ENCODE assay signal across 8 cellular contexts in genomic region chr5:38193015-38193581, GRCh38.
DNase-seq lines count a peak whose midpoint lies in the region; ATAC-seq and TF ChIP-seq lines count a peak whose summit lies in the region.

No MANE protein-coding gene starts in this region.

- no peaks in the 10 kb centered on the region for H3K36me3 Mint-ChIP-seq in activated CD4-positive, alpha-beta memory T cell treated with anti-CD3 and anti-CD28 coated beads for 36 hours

- no peak overlapping the region for H4K91ac ChIP-seq in mesenchymal stem cell (ENCODE audit: low read length)

- TF ChIP-seq CTCF in GM12875 (IDR thresholded peaks at IDR 0.05; ENCODE audit: borderline replicate concordance, insufficient read depth, low read depth, low read length): peak; percentile 85

- no peaks in the 10 kb centered on the region for H3K4me1 ChIP-seq in mesenchymal stem cell (ENCODE audit: control insufficient read depth, insufficient read depth, low read depth, low read length)

- H3K14ac ChIP-seq in mesenchymal stem cell (ENCODE audit: low read length in 2 of 2): no peak overlapping the region

- H3K18ac ChIP-seq in mesenchymal stem cell (ENCODE audit: low read depth in 1 of 2, low read length in 2 of 2): no peak overlapping the region

- H3K27ac ChIP-seq in mesenchymal stem cell (ENCODE audit: low read length, poor library complexity, severe bottlenecking): no peak overlapping the region

- ATAC-seq in HG03520 (IDR thresholded peaks at IDR 0.05; ENCODE audit: unreplicated experiment): peak; percentile 67
- no peak for ATAC-seq in HG02623 (IDR thresholded peaks at IDR 0.05; ENCODE audit: unreplicated experiment)

- no peak overlapping the region for H2BK5ac ChIP-seq in mesenchymal stem cell (ENCODE audit: low read depth, low read length, poor library complexity, severe bottlenecking)

- no peak overlapping the region for H3K4ac ChIP-seq in mesenchymal stem cell (ENCODE audit: low read depth in 1 of 2, low read length in 2 of 2)

- no peaks in the 10 kb centered on the region for H3K79me1 ChIP-seq in mesenchymal stem cell (replicated peaks; ENCODE audit: low read length, poor library complexity, severe bottlenecking)

- H2AK5ac ChIP-seq in mesenchymal stem cell (ENCODE audit: low read length, severe bottlenecking): no peak overlapping the region

- 23% methylated on average over 12 of the region's 13 CpGs for WGBS in mesenchymal stem cell

- peaks cover 60 to 80% of the 10 kb centered on the region in 2 experiments for H3K27me3 ChIP-seq in mesenchymal stem cell (ENCODE audit: control insufficient read depth in 1 of 2, insufficient read depth in 1 of 2, low read length in 2 of 2)

- H3K4me3 ChIP-seq in GM12875 (ENCODE audit: low read depth, low read length) (no peak overlapping the region), mesenchymal stem cell (ENCODE audit: insufficient read depth in 1 of 2, low read depth in 1 of 2, low read length in 2 of 2) (no peak overlapping the region)

- no peak overlapping the region for H2BK15ac ChIP-seq in mesenchymal stem cell (ENCODE audit: low read depth, poor library complexity, severe bottlenecking)

- H3K4me3 Mint-ChIP-seq in activated CD4-positive, alpha-beta memory T cell treated with anti-CD3 and anti-CD28 coated beads for 36 hours: no peak overlapping the region

- DNase-seq in NCI-H774 (lab: John Stamatoyannopoulos, UW) (peak; percentile 62), mesenchymal stem cell (peak; percentile 61)
- peak; percentile 74 for DNase-seq in activated CD4-positive, alpha-beta memory T cell treated with anti-CD3 and anti-CD28 coated beads for 36 hours
- DNase-seq in effector CD8-positive, alpha-beta T cell (lab: John Stamatoyannopoulos, UW): peak; percentile 10
- peak; percentile 21 to 31 for DNase-seq in stimulated activated CD8-positive, alpha-beta memory T cell treated with anti-CD3 and anti-CD28 coated beads, Interleukin-2, amount 100 ng/mL, for 1 hour (ENCODE audit: low read depth in 2 of 2)

- H3K9ac ChIP-seq in mesenchymal stem cell (ENCODE audit: low read length): no peak overlapping the region

- CTCF ChIA-PET in activated CD4-positive, alpha-beta memory T cell treated with anti-CD3 and anti-CD28 coated beads for 36 hours (lab: Charles Lee): interaction anchor here (0.6 to 4.4 kb wide), 16 partner anchors 9 to 1037 kb away, joined by 3 to 34 read pairs (median 4); no protein-coding TSS in a partner anchor

- no peak overlapping the region for H2BK120ac ChIP-seq in mesenchymal stem cell (ENCODE audit: low read depth, low read length)

- H3K36me3 ChIP-seq in mesenchymal stem cell (ENCODE audit: control insufficient read depth in 1 of 2, insufficient read depth in 2 of 2, low read depth in 1 of 2, low read length in 2 of 2): no peaks in the 10 kb centered on the region

- H3K27me3 Mint-ChIP-seq in activated CD4-positive, alpha-beta memory T cell treated with anti-CD3 and anti-CD28 coated beads for 36 hours: peaks cover 19% of the 10 kb centered on the region

- no peak overlapping the region for H3K23ac ChIP-seq in mesenchymal stem cell (ENCODE audit: low read length in 2 of 2)

- no peak overlapping the region for H3K27ac Mint-ChIP-seq in activated CD4-positive, alpha-beta memory T cell treated with anti-CD3 and anti-CD28 coated beads for 36 hours

- no peak overlapping the region for H3K4me2 ChIP-seq in mesenchymal stem cell (ENCODE audit: low read length, poor library complexity, severe bottlenecking)

- H3K9me3 ChIP-seq in mesenchymal stem cell (ENCODE audit: control insufficient read depth, low read length): no peaks in the 10 kb centered on the region

- no peaks in the 10 kb centered on the region for H3K4me1 Mint-ChIP-seq in activated CD4-positive, alpha-beta memory T cell treated with anti-CD3 and anti-CD28 coated beads for 36 hours (ENCODE audit: low read depth)

- POLR2A ChIA-PET in activated CD4-positive, alpha-beta memory T cell treated with anti-CD3 and anti-CD28 coated beads for 36 hours (lab: Charles Lee): no interaction called here

- intact Hi-C loops in activated CD4-positive, alpha-beta memory T cell treated with anti-CD3 and anti-CD28 coated beads for 36 hours (cut with micrococcal nuclease): loop anchor here (1.0 kb wide), 2 partner anchors 356 to 780 kb away; no protein-coding TSS in a partner anchor

- H2BK12ac ChIP-seq in mesenchymal stem cell (ENCODE audit: low read length in 2 of 2): no peak overlapping the region

- no peak overlapping the region for H4K8ac ChIP-seq in mesenchymal stem cell (ENCODE audit: low read length)

- H3K9me3 Mint-ChIP-seq in activated CD4-positive, alpha-beta memory T cell treated with anti-CD3 and anti-CD28 coated beads for 36 hours: no peaks in the 10 kb centered on the region

- no peak overlapping the region for H2AFZ ChIP-seq in mesenchymal stem cell (ENCODE audit: low read depth, low read length)

Comparison
In these comparisons a context has a peak if more than half of its experiments do, and no peak if none do; other contexts are left out.
1. DNase-seq: peak in every context shown above with its lines; median percentile 74 in activated CD4-positive, alpha-beta memory T cell treated with anti-CD3 and anti-CD28 coated beads for 36 hours; 62 in NCI-H774; 61 in mesenchymal stem cell; 26 in stimulated activated CD8-positive, alpha-beta memory T cell treated with anti-CD3 and anti-CD28 coated beads, Interleukin-2, amount 100 ng/mL, for 1 hour; 10 in effector CD8-positive, alpha-beta T cell.